ENCODE assay signal across 8 cellular contexts in the genomic region with DNA sequence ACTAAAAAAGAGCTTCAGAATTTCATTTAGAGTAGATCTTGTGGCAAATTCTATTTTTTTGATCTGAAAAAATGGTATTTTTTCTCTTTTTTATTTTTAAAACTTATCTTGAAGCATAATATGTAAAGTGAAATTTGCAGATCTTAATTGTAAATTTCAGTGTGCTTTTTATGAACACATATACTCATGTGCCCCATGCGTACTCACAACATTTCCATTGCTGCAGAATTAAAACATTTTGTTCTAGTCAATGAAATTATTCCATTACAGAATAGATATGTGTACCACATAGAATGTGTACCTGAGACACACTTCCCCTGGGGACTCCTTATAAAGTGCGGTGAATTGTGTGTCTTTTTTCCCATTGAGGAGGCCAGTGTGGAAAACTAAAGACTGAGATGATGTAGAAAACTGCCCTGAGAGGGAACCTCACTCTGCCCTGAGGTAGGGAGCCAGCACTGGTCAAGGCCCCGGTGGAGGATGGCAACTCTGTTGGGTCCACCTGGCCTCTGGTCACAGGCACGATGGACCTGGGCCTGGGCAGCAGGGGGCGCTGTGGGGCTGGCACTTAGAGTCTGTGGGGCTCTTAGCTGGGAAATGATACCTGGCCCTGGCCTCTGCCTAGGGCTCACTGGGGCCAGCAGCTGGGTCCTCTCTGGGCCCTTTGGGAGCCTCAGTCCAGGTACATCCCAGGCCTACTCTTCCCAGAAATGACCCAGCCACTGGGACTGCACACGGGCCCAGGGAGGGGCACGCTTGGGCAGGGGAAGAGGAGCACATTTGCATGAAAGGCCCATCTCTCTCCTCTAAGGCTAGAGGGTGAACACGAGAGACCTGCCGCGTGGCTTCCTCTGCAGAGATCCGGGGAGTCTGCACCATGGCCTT.
DNase-seq lines count a peak whose midpoint lies in the region; ATAC-seq, FAIRE-seq and TF ChIP-seq lines count a peak whose summit lies in the region.

No MANE protein-coding gene starts in this region.

- CTCF ChIA-PET in A549 (lab: Yijun Ruan, JAX): interaction anchor here (0.8 to 2.1 kb wide), 15 partner anchors 10 to 140 kb away, joined by 3 to 8 read pairs (median 3); no protein-coding TSS in a partner anchor

- H3K9me3 ChIP-seq in A549: no peaks in the 10 kb centered on the region
- no peaks in the 10 kb centered on the region for H3K9me3 ChIP-seq in trophoblast cell (ENCODE audit: insufficient read depth, low read depth, low read length)

- H3K36me3 ChIP-seq in trophoblast cell (ENCODE audit: control insufficient read depth in 1 of 2, insufficient read depth in 2 of 2, low read length in 2 of 2): no peaks in the 10 kb centered on the region

- H3K4me3 Mint-ChIP-seq in activated T-cell treated with anti-CD3 and anti-CD28 coated beads, Interleukin-2, amount 50 U/mL, for 24 hours: no peak overlapping the region

- H4K12ac ChIP-seq in trophoblast cell (ENCODE audit: low read depth, low read length): no peak overlapping the region

- no peak overlapping the region for H2BK12ac ChIP-seq in trophoblast cell (ENCODE audit: low read length)

- no peak overlapping the region for H4K8ac ChIP-seq in trophoblast cell (ENCODE audit: low read depth, low read length)

- 55% methylated on average over 7 of the region's 11 CpGs for WGBS in A549 (ENCODE audit: missing lambda C conversion rate)
- WGBS in trophoblast cell (ENCODE audit: extremely low coverage, insufficient coverage, insufficient read length): no CpG with 5 or more reads among the region's 11 CpGs

- no peak for FAIRE-seq in A549 (lab: Jason Lieb, UNC)

- POLR2A ChIA-PET in A549 (lab: Yijun Ruan, JAX): no interaction called here

- no peaks in the 10 kb centered on the region for H3K79me1 ChIP-seq in trophoblast cell (ENCODE audit: low read length)

- DNase-seq in A549 (ENCODE audit: low read depth in 1 of 2, low spot score in 1 of 2) (peak; percentile 40 to 44), NCI-H2227 treated with DMSO at 0.1 percent for 48 hours (lab: John Stamatoyannopoulos, UW) (peak; percentile 34), glomerular visceral epithelial cell (ENCODE audit: extremely low spot score) (peak; percentile 20), trophoblast cell (peak; percentile 54 to 82)
- DNase-seq in activated T-cell treated with anti-CD3 and anti-CD28 coated beads, Interleukin-2, amount 50 U/mL, for 24 hours: peak; percentile 68

- no peak overlapping the region for H2BK5ac ChIP-seq in trophoblast cell (ENCODE audit: low read depth, low read length, poor library complexity)

- H3K4ac ChIP-seq in trophoblast cell (ENCODE audit: low read depth, low read length): no peak overlapping the region

- no peak overlapping the region for H3K9ac ChIP-seq in trophoblast cell (ENCODE audit: low read length)

- H2AK5ac ChIP-seq in trophoblast cell (ENCODE audit: low read length): no peak overlapping the region

- no peaks in the 10 kb centered on the region for H3K9me3 Mint-ChIP-seq in activated T-cell treated with anti-CD3 and anti-CD28 coated beads, Interleukin-2, amount 50 U/mL, for 24 hours

- H3K4me1 Mint-ChIP-seq in activated T-cell treated with anti-CD3 and anti-CD28 coated beads, Interleukin-2, amount 50 U/mL, for 24 hours (ENCODE audit: low read depth): no peaks in the 10 kb centered on the region

- H3K27me3 Mint-ChIP-seq in activated T-cell treated with anti-CD3 and anti-CD28 coated beads, Interleukin-2, amount 50 U/mL, for 24 hours: peaks cover 55% of the 10 kb centered on the region

- H3K4me2 ChIP-seq in A549: no peak overlapping the region
- no peak overlapping the region for H3K4me2 ChIP-seq in trophoblast cell (ENCODE audit: low read length)

- no peak overlapping the region for H3K18ac ChIP-seq in trophoblast cell (ENCODE audit: low read length)

- H3K4me1 ChIP-seq in A549 (peaks cover 16% of the 10 kb centered on the region; the same call in 1 of the 3 replicates), trophoblast cell (ENCODE audit: control insufficient read depth in 1 of 2, insufficient read depth in 2 of 2, low read length in 2 of 2) (no peaks in the 10 kb centered on the region)

- ATAC-seq in A549: peak; percentile 82 to 95
- ATAC-seq in HG03354 (IDR thresholded peaks at IDR 0.05; ENCODE audit: poor library complexity, severe bottlenecking, unreplicated experiment): no peak
- no peak for ATAC-seq in GM21515 (IDR thresholded peaks at IDR 0.05; ENCODE audit: unreplicated experiment)

- H3K4me3 ChIP-seq in A549 (no peak overlapping the region), trophoblast cell (ENCODE audit: low read depth, low read length) (no peak overlapping the region)

- TF ChIP-seq RAD21 in A549 (conservative IDR thresholded peaks at IDR 0.05 in 1 of 2, IDR thresholded peaks at IDR 0.05 in 1 of 2): peak; percentile 34 to 49; a peak in 4 of 5 replicates

- no peaks in the 10 kb centered on the region for H3K36me3 Mint-ChIP-seq in activated T-cell treated with anti-CD3 and anti-CD28 coated beads, Interleukin-2, amount 50 U/mL, for 24 hours (ENCODE audit: low read depth)

- H2AFZ ChIP-seq in trophoblast cell (ENCODE audit: insufficient read depth, low read length, poor library complexity): no peak overlapping the region

- no peak for TF ChIP-seq POLR2A in A549 (IDR thresholded peaks at IDR 0.05; ENCODE audit: low read length)

- no peaks in the 10 kb centered on the region for H3K79me2 ChIP-seq in trophoblast cell (ENCODE audit: control insufficient read depth, insufficient read depth, low read length, poor library complexity)

- TF ChIP-seq CTCF in A549 (IDR thresholded peaks at IDR 0.05) (peak; percentile 43), GM12872 (IDR thresholded peaks at IDR 0.05; ENCODE audit: insufficient read depth, low read depth, low read length) (peak; percentile 93)

- no peak overlapping the region for H3K14ac ChIP-seq in trophoblast cell (ENCODE audit: low read length)

- H3K27ac ChIP-seq in A549: peak overlapping the region in 1 of 2 experiments; percentile 50; a peak in 3 of 6 replicates
- H3K27ac ChIP-seq in trophoblast cell (ENCODE audit: low read depth, low read length): no peak overlapping the region

- H2BK120ac ChIP-seq in trophoblast cell (ENCODE audit: insufficient read depth, low read length, poor library complexity): no peak overlapping the region

- H3K27me3 ChIP-seq in trophoblast cell (ENCODE audit: insufficient read depth, low read length): no peaks in the 10 kb centered on the region

- H4K91ac ChIP-seq in trophoblast cell (ENCODE audit: low read depth, low read length): no peak overlapping the region

- no peak overlapping the region for H3K23ac ChIP-seq in trophoblast cell (ENCODE audit: low read length)

- no peak for TF ChIP-seq EP300 in A549 (IDR thresholded peaks at IDR 0.05)

- no peak overlapping the region for H3K27ac Mint-ChIP-seq in activated T-cell treated with anti-CD3 and anti-CD28 coated beads, Interleukin-2, amount 50 U/mL, for 24 hours

TF ChIP-seq in A549, 52 proteins besides CTCF, POLR2A, EP300 and RAD21 (continues in another document):
- TF ChIP-seq, protein P1, sequence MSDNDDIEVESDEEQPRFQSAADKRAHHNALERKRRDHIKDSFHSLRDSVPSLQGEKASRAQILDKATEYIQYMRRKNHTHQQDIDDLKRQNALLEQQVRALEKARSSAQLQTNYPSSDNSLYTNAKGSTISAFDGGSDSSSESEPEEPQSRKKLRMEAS (IDR thresholded peaks at IDR 0.05): no peak
- TF ChIP-seq, protein P2, sequence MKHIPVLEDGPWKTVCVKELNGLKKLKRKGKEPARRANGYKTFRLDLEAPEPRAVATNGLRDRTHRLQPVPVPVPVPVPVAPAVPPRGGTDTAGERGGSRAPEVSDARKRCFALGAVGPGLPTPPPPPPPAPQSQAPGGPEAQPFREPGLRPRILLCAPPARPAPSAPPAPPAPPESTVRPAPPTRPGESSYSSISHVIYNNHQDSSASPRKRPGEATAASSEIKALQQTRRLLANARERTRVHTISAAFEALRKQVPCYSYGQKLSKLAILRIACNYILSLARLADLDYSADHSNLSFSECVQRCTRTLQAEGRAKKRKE (CRISPR knock-in tag; IDR thresholded peaks at IDR 0.05; ENCODE audit: low read depth): no peak
- no peak for TF ChIP-seq CEBPB (IDR thresholded peaks at IDR 0.05)
- TF ChIP-seq, protein P3, sequence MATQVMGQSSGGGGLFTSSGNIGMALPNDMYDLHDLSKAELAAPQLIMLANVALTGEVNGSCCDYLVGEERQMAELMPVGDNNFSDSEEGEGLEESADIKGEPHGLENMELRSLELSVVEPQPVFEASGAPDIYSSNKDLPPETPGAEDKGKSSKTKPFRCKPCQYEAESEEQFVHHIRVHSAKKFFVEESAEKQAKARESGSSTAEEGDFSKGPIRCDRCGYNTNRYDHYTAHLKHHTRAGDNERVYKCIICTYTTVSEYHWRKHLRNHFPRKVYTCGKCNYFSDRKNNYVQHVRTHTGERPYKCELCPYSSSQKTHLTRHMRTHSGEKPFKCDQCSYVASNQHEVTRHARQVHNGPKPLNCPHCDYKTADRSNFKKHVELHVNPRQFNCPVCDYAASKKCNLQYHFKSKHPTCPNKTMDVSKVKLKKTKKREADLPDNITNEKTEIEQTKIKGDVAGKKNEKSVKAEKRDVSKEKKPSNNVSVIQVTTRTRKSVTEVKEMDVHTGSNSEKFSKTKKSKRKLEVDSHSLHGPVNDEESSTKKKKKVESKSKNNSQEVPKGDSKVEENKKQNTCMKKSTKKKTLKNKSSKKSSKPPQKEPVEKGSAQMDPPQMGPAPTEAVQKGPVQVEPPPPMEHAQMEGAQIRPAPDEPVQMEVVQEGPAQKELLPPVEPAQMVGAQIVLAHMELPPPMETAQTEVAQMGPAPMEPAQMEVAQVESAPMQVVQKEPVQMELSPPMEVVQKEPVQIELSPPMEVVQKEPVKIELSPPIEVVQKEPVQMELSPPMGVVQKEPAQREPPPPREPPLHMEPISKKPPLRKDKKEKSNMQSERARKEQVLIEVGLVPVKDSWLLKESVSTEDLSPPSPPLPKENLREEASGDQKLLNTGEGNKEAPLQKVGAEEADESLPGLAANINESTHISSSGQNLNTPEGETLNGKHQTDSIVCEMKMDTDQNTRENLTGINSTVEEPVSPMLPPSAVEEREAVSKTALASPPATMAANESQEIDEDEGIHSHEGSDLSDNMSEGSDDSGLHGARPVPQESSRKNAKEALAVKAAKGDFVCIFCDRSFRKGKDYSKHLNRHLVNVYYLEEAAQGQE (IDR thresholded peaks at IDR 0.05): no peak
- TF ChIP-seq HEYL (CRISPR knock-in tag; IDR thresholded peaks at IDR 0.05): no peak
- TF ChIP-seq CBX2 (IDR thresholded peaks at IDR 0.05; ENCODE audit: borderline replicate concordance, low read depth): no peak
- no peak for TF ChIP-seq ESRRA (IDR thresholded peaks at IDR 0.05; ENCODE audit: borderline replicate concordance, low read length)
- TF ChIP-seq ZNF302 (CRISPR knock-in tag; IDR thresholded peaks at IDR 0.05): no peak
- TF ChIP-seq JUN (IDR thresholded peaks at IDR 0.05): no peak
- no peak for TF ChIP-seq SREBF2 (IDR thresholded peaks at IDR 0.05)
- no peak for TF ChIP-seq TFCP2L1 (CRISPR knock-in tag; IDR thresholded peaks at IDR 0.05)

Comparison
In these comparisons a context has a peak if more than half of its experiments do, and no peak if none do; other contexts are left out.
1. ATAC-seq: peak in A549 (2 of 2); none in HG03354 (single experiment) and GM21515 (single experiment).
2. Peak in every context shown above with its lines, with median percentiles within 50 percentile points of each other: DNase-seq.